ENCODE assay signal across 1 cellular context in the genomic region with DNA sequence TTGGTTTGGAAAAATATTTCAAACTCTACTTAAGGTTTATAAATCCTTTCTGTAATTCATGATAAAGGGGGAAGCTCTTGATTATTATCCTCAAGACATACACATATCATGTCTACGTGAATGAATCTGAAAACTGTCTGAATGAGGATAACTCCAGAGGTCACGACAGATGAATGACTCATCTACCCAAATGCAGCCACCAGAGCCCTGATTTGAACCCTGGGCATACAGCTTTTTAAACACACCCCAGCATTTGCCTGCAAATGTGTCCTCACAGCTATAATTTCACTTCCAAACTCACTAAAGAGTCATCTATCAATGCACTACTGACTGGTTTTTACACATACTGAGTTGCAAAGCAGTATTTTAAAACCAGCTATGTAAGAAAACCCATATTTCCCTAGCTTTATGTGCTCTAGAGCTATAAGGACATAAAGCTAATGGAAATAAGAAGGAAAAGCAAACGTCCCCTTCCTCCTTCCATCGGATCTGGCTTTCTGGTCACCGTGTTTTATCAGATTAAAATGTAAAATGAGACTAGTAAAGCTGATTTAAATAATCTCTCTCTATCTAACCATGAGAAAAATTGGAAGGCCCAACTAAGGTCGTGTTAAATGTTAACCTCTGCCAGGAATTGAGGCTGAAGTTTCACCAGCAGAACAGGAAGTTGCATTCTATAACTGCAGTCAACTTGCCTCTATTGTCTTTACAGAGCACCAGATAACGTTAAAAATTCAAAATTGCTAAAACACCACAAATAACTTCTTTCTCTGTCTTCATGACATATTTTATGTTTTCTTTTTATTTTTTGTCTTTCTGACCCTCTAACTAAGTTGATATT.
TF ChIP-seq lines count a peak whose summit lies in the region.

No MANE protein-coding gene starts in this region.

TF ChIP-seq in HepG2, 621 proteins besides CTCF, POLR2A, EP300 and RAD21 (continued from another document and continues in another):
- TF ChIP-seq E2F2 (CRISPR knock-in tag; IDR thresholded peaks at IDR 0.05; ENCODE audit: borderline replicate concordance) (no peak), ZNF556 (CRISPR knock-in tag; IDR thresholded peaks at IDR 0.05; ENCODE audit: borderline replicate concordance) (no peak), ZBTB1 (CRISPR knock-in tag; IDR thresholded peaks at IDR 0.05; ENCODE audit: borderline replicate concordance) (no peak), ZNF567 (CRISPR knock-in tag; IDR thresholded peaks at IDR 0.05; ENCODE audit: borderline replicate concordance) (no peak), ZNF407 (CRISPR knock-in tag; IDR thresholded peaks at IDR 0.05; ENCODE audit: not compliant biosample characterization) (no peak), SOX13 (IDR thresholded peaks at IDR 0.05) (no peak), SOX13 (CRISPR knock-in tag; conservative IDR thresholded peaks at IDR 0.05 in 1 of 2, IDR thresholded peaks at IDR 0.05 in 1 of 2) (peak in 1 of 2 experiments; percentile 86; a peak in 2 of 4 replicates), SATB2 (CRISPR knock-in tag; IDR thresholded peaks at IDR 0.05) (no peak), FOSL2 (CRISPR knock-in tag; IDR thresholded peaks at IDR 0.05) (peak; percentile 89), NCOA2 (CRISPR knock-in tag; IDR thresholded peaks at IDR 0.05) (peak; percentile 87), ZNF776 (CRISPR knock-in tag; IDR thresholded peaks at IDR 0.05) (no peak), SNAPC2 (CRISPR knock-in tag; IDR thresholded peaks at IDR 0.05) (no peak), ZNF768 (CRISPR knock-in tag; IDR thresholded peaks at IDR 0.05) (no peak), SNAI1 (CRISPR knock-in tag; IDR thresholded peaks at IDR 0.05; ENCODE audit: borderline replicate concordance) (no peak), GATA4 (IDR thresholded peaks at IDR 0.05; ENCODE audit: borderline replicate concordance, low read depth) (no peak), REST (IDR thresholded peaks at IDR 0.05; ENCODE audit: borderline replicate concordance in 1 of 2, low read depth in 1 of 2, low read length in 2 of 2) (no peak), ZSCAN22 (CRISPR knock-in tag; IDR thresholded peaks at IDR 0.05) (no peak), ZFY (CRISPR knock-in tag; IDR thresholded peaks at IDR 0.05) (no peak), PAF1 (CRISPR knock-in tag; IDR thresholded peaks at IDR 0.05) (no peak), MIER2 (CRISPR knock-in tag; IDR thresholded peaks at IDR 0.05) (no peak), FOXA1 (IDR thresholded peaks at IDR 0.05) (no peak), FOXA1 (CRISPR knock-in tag; IDR thresholded peaks at IDR 0.05) (peak; percentile 11; the same call in 1 of the 2 replicates), PCBP2 (optimal IDR thresholded peaks at IDR 0.05; ENCODE audit: low read depth, low read length, poor library complexity, severe bottlenecking) (no peak), SAP130 (CRISPR knock-in tag; IDR thresholded peaks at IDR 0.05; ENCODE audit: low read depth) (0 out of 2 replicates have a peak, but pooled peaks have one; percentile 11), TAF1 (CRISPR knock-in tag; IDR thresholded peaks at IDR 0.05) (no peak; the same call in 1 of the 2 replicates), MXI1 (IDR thresholded peaks at IDR 0.05; ENCODE audit: borderline replicate concordance, low read depth, low read length) (no peak), ZNF672 (CRISPR knock-in tag; IDR thresholded peaks at IDR 0.05) (no peak), CREM (IDR thresholded peaks at IDR 0.05) (peak; percentile 18; the same call in 1 of the 2 replicates), CREM (CRISPR knock-in tag; IDR thresholded peaks at IDR 0.05) (no peak), ZNF337 (CRISPR knock-in tag; IDR thresholded peaks at IDR 0.05; ENCODE audit: borderline replicate concordance, low read depth) (no peak), PRPF4 (IDR thresholded peaks at IDR 0.05; ENCODE audit: low read depth, low read length, poor library complexity, severe bottlenecking) (no peak), JUND (CRISPR knock-in tag; IDR thresholded peaks at IDR 0.05) (peak; percentile 40; the same call in 1 of the 2 replicates), ZBTB39 (CRISPR knock-in tag; IDR thresholded peaks at IDR 0.05) (no peak)
- TF ChIP-seq, protein P1, sequence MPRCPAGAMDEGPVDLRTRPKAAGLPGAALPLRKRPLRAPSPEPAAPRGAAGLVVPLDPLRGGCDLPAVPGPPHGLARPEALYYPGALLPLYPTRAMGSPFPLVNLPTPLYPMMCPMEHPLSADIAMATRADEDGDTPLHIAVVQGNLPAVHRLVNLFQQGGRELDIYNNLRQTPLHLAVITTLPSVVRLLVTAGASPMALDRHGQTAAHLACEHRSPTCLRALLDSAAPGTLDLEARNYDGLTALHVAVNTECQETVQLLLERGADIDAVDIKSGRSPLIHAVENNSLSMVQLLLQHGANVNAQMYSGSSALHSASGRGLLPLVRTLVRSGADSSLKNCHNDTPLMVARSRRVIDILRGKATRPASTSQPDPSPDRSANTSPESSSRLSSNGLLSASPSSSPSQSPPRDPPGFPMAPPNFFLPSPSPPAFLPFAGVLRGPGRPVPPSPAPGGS (CRISPR knock-in tag; IDR thresholded peaks at IDR 0.05) = no peak
- TF ChIP-seq, protein P2, sequence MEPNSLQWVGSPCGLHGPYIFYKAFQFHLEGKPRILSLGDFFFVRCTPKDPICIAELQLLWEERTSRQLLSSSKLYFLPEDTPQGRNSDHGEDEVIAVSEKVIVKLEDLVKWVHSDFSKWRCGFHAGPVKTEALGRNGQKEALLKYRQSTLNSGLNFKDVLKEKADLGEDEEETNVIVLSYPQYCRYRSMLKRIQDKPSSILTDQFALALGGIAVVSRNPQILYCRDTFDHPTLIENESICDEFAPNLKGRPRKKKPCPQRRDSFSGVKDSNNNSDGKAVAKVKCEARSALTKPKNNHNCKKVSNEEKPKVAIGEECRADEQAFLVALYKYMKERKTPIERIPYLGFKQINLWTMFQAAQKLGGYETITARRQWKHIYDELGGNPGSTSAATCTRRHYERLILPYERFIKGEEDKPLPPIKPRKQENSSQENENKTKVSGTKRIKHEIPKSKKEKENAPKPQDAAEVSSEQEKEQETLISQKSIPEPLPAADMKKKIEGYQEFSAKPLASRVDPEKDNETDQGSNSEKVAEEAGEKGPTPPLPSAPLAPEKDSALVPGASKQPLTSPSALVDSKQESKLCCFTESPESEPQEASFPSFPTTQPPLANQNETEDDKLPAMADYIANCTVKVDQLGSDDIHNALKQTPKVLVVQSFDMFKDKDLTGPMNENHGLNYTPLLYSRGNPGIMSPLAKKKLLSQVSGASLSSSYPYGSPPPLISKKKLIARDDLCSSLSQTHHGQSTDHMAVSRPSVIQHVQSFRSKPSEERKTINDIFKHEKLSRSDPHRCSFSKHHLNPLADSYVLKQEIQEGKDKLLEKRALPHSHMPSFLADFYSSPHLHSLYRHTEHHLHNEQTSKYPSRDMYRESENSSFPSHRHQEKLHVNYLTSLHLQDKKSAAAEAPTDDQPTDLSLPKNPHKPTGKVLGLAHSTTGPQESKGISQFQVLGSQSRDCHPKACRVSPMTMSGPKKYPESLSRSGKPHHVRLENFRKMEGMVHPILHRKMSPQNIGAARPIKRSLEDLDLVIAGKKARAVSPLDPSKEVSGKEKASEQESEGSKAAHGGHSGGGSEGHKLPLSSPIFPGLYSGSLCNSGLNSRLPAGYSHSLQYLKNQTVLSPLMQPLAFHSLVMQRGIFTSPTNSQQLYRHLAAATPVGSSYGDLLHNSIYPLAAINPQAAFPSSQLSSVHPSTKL (CRISPR knock-in tag; IDR thresholded peaks at IDR 0.05) = peak; percentile 46
- TF ChIP-seq, protein P3, sequence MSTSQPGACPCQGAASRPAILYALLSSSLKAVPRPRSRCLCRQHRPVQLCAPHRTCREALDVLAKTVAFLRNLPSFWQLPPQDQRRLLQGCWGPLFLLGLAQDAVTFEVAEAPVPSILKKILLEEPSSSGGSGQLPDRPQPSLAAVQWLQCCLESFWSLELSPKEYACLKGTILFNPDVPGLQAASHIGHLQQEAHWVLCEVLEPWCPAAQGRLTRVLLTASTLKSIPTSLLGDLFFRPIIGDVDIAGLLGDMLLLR (CRISPR knock-in tag; IDR thresholded peaks at IDR 0.05) = no peak
